Comparison of ENCODE assay signal across 20 cellular contexts in genomic region chr7:49038821-49039358, GRCh38.
A peak's percentile ranks its signal among the peaks of the same experiment; 100 is the strongest.
DNase-seq lines count a peak whose midpoint lies in the region; ATAC-seq and TF ChIP-seq lines count a peak whose summit lies in the region.
"Had no signal": no experiment of that assay in that cellular context is flagged by ENCODE, and none has a peak within 500 bp of the region (broad histone marks: within the 10 kb centered on the region; RNA-seq: fewer than 3 reads in every experiment).

No MANE protein-coding gene starts in this region.

- H3K9me3 ChIP-seq in smooth muscle cell (replicated peaks; ENCODE audit: low read depth), result no peaks in the 10 kb centered on the region
- H3K9me3 ChIP-seq: A549; BE2C; BLaER1 treated with 17β-estradiol and CSF1 and Interleukin-3, amounts not matched to agents 10 nM and 100 nM had no signal

- H3K27ac ChIP-seq in GM23338 (ENCODE audit: low read depth), result no peak overlapping the region
- H3K27ac ChIP-seq in smooth muscle cell (ENCODE audit: low read depth), result no peak overlapping the region
- H3K27ac ChIP-seq: 22Rv1; A549; BLaER1 treated with 17β-estradiol and CSF1 and Interleukin-3, amounts not matched to agents 10 nM and 100 nM; GM23248 had no signal

- no peak overlapping the region; the same call in 1 of the 2 replicates for H3K27ac Mint-ChIP-seq in GM23338
- peak overlapping the region; percentile 67; the same call in 1 of the 2 replicates for H3K27ac Mint-ChIP-seq in WTC11
- H3K27ac Mint-ChIP-seq: CD14-positive monocyte; CD4-positive, alpha-beta T cell; CD8-positive, alpha-beta memory T cell had no signal

- no peak overlapping the region for H3K9ac ChIP-seq in smooth muscle cell (ENCODE audit: low read depth)
- H3K9ac ChIP-seq: BLaER1 treated with 17β-estradiol and CSF1 and Interleukin-3, amounts not matched to agents 10 nM and 100 nM; GM23248 had no signal

- H2AFZ ChIP-seq in GM23338 (peak overlapping the region; percentile 7; the same call in 1 of the 2 replicates), smooth muscle cell (ENCODE audit: low read depth) (no peak overlapping the region)
- H2AFZ ChIP-seq: GM23248 had no signal

- POLR2A ChIA-PET in WTC11 (lab: Charles Lee), result no interaction called here

- H3K4me1 ChIP-seq in GM23338 (ENCODE audit: insufficient read depth) (peaks cover 34% of the 10 kb centered on the region), smooth muscle cell (ENCODE audit: low read depth) (no peaks in the 10 kb centered on the region)
- H3K4me1 ChIP-seq: A549; BE2C; BLaER1 treated with 17β-estradiol and CSF1 and Interleukin-3, amounts not matched to agents 10 nM and 100 nM had no signal

- no peak overlapping the region for H3K4me2 ChIP-seq in GM23338
- H3K4me2 ChIP-seq in smooth muscle cell, result no peak overlapping the region
- H3K4me2 ChIP-seq: A549; BLaER1 treated with 17β-estradiol and CSF1 and Interleukin-3, amounts not matched to agents 10 nM and 100 nM had no signal

- TF ChIP-seq CTCF in GM23338 (conservative IDR thresholded peaks at IDR 0.05; ENCODE audit: low read depth in 2 of 2) (no peak), WTC11 (IDR thresholded peaks at IDR 0.05) (no peak), smooth muscle cell (IDR thresholded peaks at IDR 0.05; ENCODE audit: borderline replicate concordance, insufficient read depth, poor library complexity, severe bottlenecking) (no peak)

- no peaks in the 10 kb centered on the region for H3K79me2 ChIP-seq in GM23338 (replicated peaks; ENCODE audit: insufficient read depth)
- no peaks in the 10 kb centered on the region for H3K79me2 ChIP-seq in smooth muscle cell (ENCODE audit: low read depth)

- H3K4me3 Mint-ChIP-seq in GM23338, result no peak overlapping the region
- H3K4me3 Mint-ChIP-seq in WTC11, result no peak overlapping the region
- H3K4me3 Mint-ChIP-seq: CD14-positive monocyte; CD4-positive, alpha-beta T cell; CD8-positive, alpha-beta memory T cell had no signal

- H3K36me3 Mint-ChIP-seq in GM23338 (ENCODE audit: low read depth), result peaks cover 3% of the 10 kb centered on the region; the same call in 1 of the 3 replicates
- H3K36me3 Mint-ChIP-seq in WTC11, result peaks cover 9% of the 10 kb centered on the region
- H3K36me3 Mint-ChIP-seq: CD14-positive monocyte; CD8-positive, alpha-beta memory T cell had no signal

- no peaks in the 10 kb centered on the region for H3F3A ChIP-seq in GM23338 (replicated peaks; ENCODE audit: low read depth)
- H3F3A ChIP-seq in smooth muscle cell (ENCODE audit: low read depth), result no peaks in the 10 kb centered on the region

- ATAC-seq in GM23338 (no peak), WTC11 (no peak), GM18520 (IDR thresholded peaks at IDR 0.05; ENCODE audit: unreplicated experiment) (no peak), GM19463 (IDR thresholded peaks at IDR 0.05; ENCODE audit: unreplicated experiment) (no peak)
- ATAC-seq: A549 had no signal

- CTCF ChIA-PET in WTC11 (lab: Charles Lee), result interaction anchor here (0.8 to 1.2 kb wide), 2 partner anchors 37 to 128 kb away, joined by 3 to 6 read pairs; no protein-coding TSS in a partner anchor

- H3K27me3 Mint-ChIP-seq in GM23338 (ENCODE audit: insufficient read depth, low read depth, poor library complexity) (no peaks in the 10 kb centered on the region), WTC11 (ENCODE audit: low read depth) (no peaks in the 10 kb centered on the region)
- H3K27me3 Mint-ChIP-seq: CD4-positive, alpha-beta T cell; CD8-positive, alpha-beta memory T cell had no signal

- 90% methylated on average over 1 of the region's 1 CpG for WGBS in smooth muscle cell (ENCODE audit: low lambda C conversion rate)

- H3K9me3 Mint-ChIP-seq in GM23338 (peaks cover 4% of the 10 kb centered on the region; the same call in 2 of the 3 replicates), WTC11 (peaks cover 18% of the 10 kb centered on the region)

- H3K9me2 ChIP-seq in GM23338 (ENCODE audit: insufficient read depth), result no peaks in the 10 kb centered on the region

- H3K27me3 ChIP-seq in GM23338 (ENCODE audit: insufficient read depth), result no peaks in the 10 kb centered on the region
- H3K27me3 ChIP-seq in smooth muscle cell (ENCODE audit: low read depth), result no peaks in the 10 kb centered on the region
- H3K27me3 ChIP-seq: BE2C; BLaER1 treated with 17β-estradiol and CSF1 and Interleukin-3, amounts not matched to agents 10 nM and 100 nM had no signal

- no peaks in the 10 kb centered on the region for H3K36me3 ChIP-seq in GM23338 (ENCODE audit: insufficient read depth)
- H3K36me3 ChIP-seq in smooth muscle cell (ENCODE audit: low read depth), result no peaks in the 10 kb centered on the region
- H3K36me3 ChIP-seq: BE2C; BLaER1 treated with 17β-estradiol and CSF1 and Interleukin-3, amounts not matched to agents 10 nM and 100 nM had no signal

- DNase-seq in GM23338 (ENCODE audit: low spot score), result no peak
- DNase-seq in WTC11 (ENCODE audit: low spot score), result no peak
- DNase-seq in islet precursor cell, result peak; percentile 72
- no peak for DNase-seq in smooth muscle cell (lab: John Stamatoyannopoulos, UW; ENCODE audit: unreplicated experiment)
- DNase-seq: ACHN; AML-193; BE2C; CD4-positive, alpha-beta T cell; CD8-positive, alpha-beta memory T cell; DMS53; DMS79 treated with DMSO at 0.1 percent for 48 hours; GF-D8; GM23248; HCEC 1CT had no signal

- H3K4me1 Mint-ChIP-seq in GM23338 (peaks cover 40% of the 10 kb centered on the region), WTC11 (peaks cover 46% of the 10 kb centered on the region)
- H3K4me1 Mint-ChIP-seq: CD14-positive monocyte; CD8-positive, alpha-beta memory T cell had no signal

- H4K20me1 ChIP-seq in GM23338 (replicated peaks; ENCODE audit: insufficient read depth) (no peaks in the 10 kb centered on the region), smooth muscle cell (ENCODE audit: low read depth) (no peaks in the 10 kb centered on the region)
- H4K20me1 ChIP-seq: BLaER1 treated with 17β-estradiol and CSF1 and Interleukin-3, amounts not matched to agents 10 nM and 100 nM had no signal

- H3K4me3 ChIP-seq in GM23338 (no peak overlapping the region), smooth muscle cell (no peak overlapping the region)
- H3K4me3 ChIP-seq: A549; BLaER1 treated with 17β-estradiol and CSF1 and Interleukin-3, amounts not matched to agents 10 nM and 100 nM; GM23248 had no signal

TF ChIP-seq in GM23338, 12 proteins besides CTCF, POLR2A, EP300 and RAD21 (continues in another document):
- no peak for TF ChIP-seq ZNF331 (CRISPR knock-in tag; IDR thresholded peaks at IDR 0.05; ENCODE audit: low read depth)
- no peak for TF ChIP-seq EZH2phosphoT487 (IDR thresholded peaks at IDR 0.05; ENCODE audit: unreplicated experiment)
- no peak for TF ChIP-seq CREB1 (CRISPR knock-in tag; IDR thresholded peaks at IDR 0.05; ENCODE audit: low read depth)
- no peak for TF ChIP-seq JUNB (IDR thresholded peaks at IDR 0.05; ENCODE audit: unreplicated experiment)
- TF ChIP-seq ZNF114 (CRISPR knock-in tag; IDR thresholded peaks at IDR 0.05), result no peak
- no peak for TF ChIP-seq EZH2 (IDR thresholded peaks at IDR 0.05; ENCODE audit: low read depth, unreplicated experiment)
- TF ChIP-seq POLR2AphosphoS5 (IDR thresholded peaks at IDR 0.05; ENCODE audit: low read depth), result no peak

TF ChIP-seq in WTC11, 78 proteins besides CTCF, POLR2A, EP300 and RAD21 (continues in another document):
- TF ChIP-seq RORB (CRISPR knock-in tag; IDR thresholded peaks at IDR 0.05) (no peak), ZNF138 (CRISPR knock-in tag; conservative IDR thresholded peaks at IDR 0.05) (no peak), FOXK1 (CRISPR knock-in tag; IDR thresholded peaks at IDR 0.05) (no peak), FOXP4 (CRISPR knock-in tag; IDR thresholded peaks at IDR 0.05) (no peak), AFF4 (CRISPR knock-in tag; IDR thresholded peaks at IDR 0.05; ENCODE audit: borderline replicate concordance) (no peak), ZNF232 (CRISPR knock-in tag; IDR thresholded peaks at IDR 0.05) (no peak)
